In the genomic region with DNA sequence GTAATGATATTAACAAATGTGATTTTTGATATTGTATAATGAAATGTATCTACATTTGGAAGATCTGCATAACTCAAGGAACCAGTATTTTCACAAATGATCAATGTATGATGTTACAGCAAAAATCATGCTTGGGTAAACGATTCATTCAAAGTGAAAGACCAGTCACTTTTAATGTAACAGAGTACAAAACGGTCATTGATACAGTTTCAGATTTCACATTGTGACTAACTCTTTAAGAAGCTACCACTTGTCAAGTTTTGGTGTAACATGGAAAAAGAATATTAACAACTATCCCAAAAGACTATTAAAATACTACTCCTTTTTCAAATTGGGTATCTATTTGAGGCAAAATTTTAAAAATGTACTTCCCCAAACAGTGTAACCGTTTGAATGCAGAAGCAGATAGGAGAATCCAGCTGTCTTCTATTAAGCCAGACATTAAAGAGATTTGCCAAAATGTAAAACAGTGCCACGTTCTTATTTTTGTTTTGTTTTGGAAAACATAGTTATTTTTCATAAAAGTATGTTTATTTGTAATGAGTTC, we compare ENCODE assay signal across 10 cellular contexts. TPM values are rescaled to one million over a fixed set of nuclear protein-coding genes. Genes with fewer than 3 reads are reported as not detected.
DNase-seq lines count a peak whose midpoint lies in the region; ATAC-seq, FAIRE-seq and TF ChIP-seq lines count a peak whose summit lies in the region.
"Had no signal": no experiment of that assay in that cellular context is flagged by ENCODE, and none has a peak within 500 bp of the region (broad histone marks: within the 10 kb centered on the region; RNA-seq: fewer than 3 reads in every experiment).

No MANE protein-coding gene starts in this region.

- DNase-seq in ACHN = peak; percentile 23
- DNase-seq in GM12891 (ENCODE audit: insufficient read length, low spot score) = no peak
- DNase-seq in SK-MEL-5 (ENCODE audit: low read depth, low spot score) = peak; percentile 62
- DNase-seq in fibroblast of peridontal ligament (ENCODE audit: extremely low read depth) = peak; percentile 68
- DNase-seq in ureter (ENCODE audit: low spot score) = no peak
- no peak for DNase-seq in ecto neural progenitor cell (ENCODE audit: low spot score)
- DNase-seq: midbrain had no signal

- ATAC-seq in GM21390 (IDR thresholded peaks at IDR 0.05; ENCODE audit: unreplicated experiment) (no peak), GM18861 (IDR thresholded peaks at IDR 0.05; ENCODE audit: unreplicated experiment) (no peak)

- FAIRE-seq in GM12891 (lab: Jason Lieb, UNC) = peak; percentile 62
- FAIRE-seq: TTC549 had no signal

- no peak for TF ChIP-seq POLR2A in GM12891 (IDR thresholded peaks at IDR 0.05; ENCODE audit: low read depth, low read length)

- in situ Hi-C loops in ACHN (cut with HindIII; ENCODE audit: low pct_ligation_motif_present, low pct_unique_long_range_greater_than_20kb, low sequenced_read_pairs) (no loop called here), SK-MEL-5 (cut with HindIII; ENCODE audit: low pct_unique_long_range_greater_than_20kb, low sequenced_read_pairs) (no loop called here)

TF ChIP-seq in GM12891, 5 proteins besides CTCF, POLR2A, EP300 and RAD21:
- TF ChIP-seq POU2F2 (IDR thresholded peaks at IDR 0.05; ENCODE audit: low read depth, low read length) (no peak), POLR2AphosphoS5 (IDR thresholded peaks at IDR 0.05; ENCODE audit: low read depth, low read length) (no peak), SPI1 (IDR thresholded peaks at IDR 0.05; ENCODE audit: low read depth, low read length) (no peak), PAX5 (IDR thresholded peaks at IDR 0.05; ENCODE audit: insufficient read depth, low read length, severe bottlenecking) (no peak), TAF1 (IDR thresholded peaks at IDR 0.05; ENCODE audit: low read depth, low read length) (no peak)

RNA-seq across cellular contexts. Expression of a gene that starts 31.7 kb away (rescaled TPM):
- 46.1 TPM for polyA plus RNA-seq in GM12891 (2012; ENCODE audit: low read depth, missing spikeins)
- 36.0 and 49.1 TPM in 2 replicates for total RNA-seq in SK-MEL-5 (2014; rRNA removed; shearing (Covaris generic))
- 21.3 and 34.1 TPM in 2 replicates for polyA plus RNA-seq in SK-MEL-5 (2015; cell fraction: cytosol; rRNA removed)
- polyA plus RNA-seq in SK-MEL-5 (2015; cell fraction: nucleus; rRNA removed) = 29.1 and 46.0 TPM in 2 replicates
- 264 TPM for total RNA-seq in ureter

Comparison
In these comparisons a context has a peak if more than half of its experiments do, and no peak if none do; other contexts are left out.
1. DNase-seq: peak in ACHN (single experiment), SK-MEL-5 (single experiment) and fibroblast of peridontal ligament (single experiment); none in GM12891 (single experiment), ureter (single experiment) and ecto neural progenitor cell (single experiment).